Comparison of ENCODE assay signal across 22 cellular contexts in genomic region chr3:65379223-65379622, GRCh38.
"Had no signal": no experiment of that assay in that cellular context is flagged by ENCODE, and none has a peak within 500 bp of the region (broad histone marks: within the 10 kb centered on the region; RNA-seq: fewer than 3 reads in every experiment).

No MANE protein-coding gene starts in this region.

- FAIRE-seq: RCC 7860 had no signal

- H3K4me3 ChIP-seq: SJCRH30 had no signal

- H3K4me2 ChIP-seq: KMS-11 had no signal

- H3K4me1 ChIP-seq: SJCRH30 had no signal

- ATAC-seq: Right ventricle myocardium inferior, SK-N-SH treated with all-trans-retinoic acid at 6 μM for 48 hours had no signal

- H3K27ac ChIP-seq: KMS-11, RWPE1, SJCRH30 had no signal

- DNase-seq: IMR-90, Kasumi-1, MM.1S, NCI-H1092 treated with DMSO at 0.1 percent for 48 hours, NCI-H1436, NCI-H187, NCI-H2029, NCI-H2081 treated with DMSO at 0.1 percent for 48 hours, NCI-H2171, NCI-H226, NCI-H446, NCI-H510A, NCI-H524 treated with DMSO at 0.1 percent for 48 hours, NCI-H69, NCI-H774, SHP77 treated with DMSO at 0.1 percent for 48 hours, SJCRH30 had no signal

- H3K27me3 ChIP-seq: SJCRH30 had no signal

- H3K9me3 ChIP-seq: SJCRH30 had no signal

- H3K9ac ChIP-seq: KMS-11 had no signal

- H3K36me3 ChIP-seq: SJCRH30 had no signal
